11 cellular contexts compared by ENCODE assay signal in the genomic region with DNA sequence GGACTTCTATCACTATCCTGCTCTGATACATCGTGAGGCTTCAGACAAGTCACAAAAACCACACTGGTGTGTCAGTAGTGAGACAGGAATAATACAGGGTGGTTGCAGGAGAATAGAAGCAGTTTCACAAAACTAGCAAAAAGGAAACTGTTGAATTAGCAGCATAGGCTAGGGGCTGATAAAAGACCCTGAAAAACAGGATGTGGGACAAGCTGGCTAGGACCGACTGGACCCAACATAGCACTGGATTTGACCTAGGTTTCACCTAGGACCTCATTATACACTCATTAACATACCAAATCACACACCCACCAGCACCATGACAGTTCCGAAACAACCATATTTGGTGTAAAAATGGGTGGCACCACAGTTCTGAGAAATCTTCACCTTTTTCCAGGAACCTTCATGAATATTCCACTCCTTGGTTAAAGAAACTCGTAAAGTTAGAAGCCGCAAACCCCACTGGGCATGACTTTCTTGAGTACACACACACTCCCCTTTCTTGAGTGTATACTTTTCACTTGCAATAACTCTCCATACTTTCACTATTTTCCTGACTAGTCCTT.
A peak's percentile ranks its signal among the peaks of the same experiment; 100 is the strongest.
DNase-seq lines count a peak whose midpoint lies in the region; ATAC-seq lines count a peak whose summit lies in the region.
"Had no signal": no experiment of that assay in that cellular context is flagged by ENCODE, and none has a peak within 500 bp of the region (broad histone marks: within the 10 kb centered on the region; RNA-seq: fewer than 3 reads in every experiment).

No MANE protein-coding gene starts in this region.

- POLR2A ChIA-PET in activated CD4-positive, alpha-beta T cell treated with anti-CD3 and anti-CD28 coated beads, Interleukin-2, amount 10 ng/mL, durations not matched to agents 7 days and 5 days (lab: Charles Lee) = no interaction called here

- peaks cover 6% of the 10 kb centered on the region for H3K9me3 Mint-ChIP-seq in activated CD4-positive, alpha-beta T cell treated with anti-CD3 and anti-CD28 coated beads, Interleukin-2, amount 10 ng/mL, durations not matched to agents 7 days and 5 days
- H3K9me3 Mint-ChIP-seq: naive B cell had no signal

- CTCF ChIA-PET in activated CD4-positive, alpha-beta T cell treated with anti-CD3 and anti-CD28 coated beads, Interleukin-2, amount 10 ng/mL, durations not matched to agents 7 days and 5 days (lab: Charles Lee) = no interaction called here

- H3K27me3 Mint-ChIP-seq in activated CD4-positive, alpha-beta T cell treated with anti-CD3 and anti-CD28 coated beads, Interleukin-2, amount 10 ng/mL, durations not matched to agents 7 days and 5 days = no peaks in the 10 kb centered on the region

- ATAC-seq in GM18909 (IDR thresholded peaks at IDR 0.05; ENCODE audit: poor library complexity, unreplicated experiment) = peak; percentile 75
- ATAC-seq in HG02981 (IDR thresholded peaks at IDR 0.05; ENCODE audit: unreplicated experiment) = peak; percentile 66

- no peak overlapping the region for H3K4me3 Mint-ChIP-seq in activated CD4-positive, alpha-beta T cell treated with anti-CD3 and anti-CD28 coated beads, Interleukin-2, amount 10 ng/mL, durations not matched to agents 7 days and 5 days
- H3K4me3 Mint-ChIP-seq: naive B cell had no signal

- H3K4me1 Mint-ChIP-seq in activated CD4-positive, alpha-beta T cell treated with anti-CD3 and anti-CD28 coated beads, Interleukin-2, amount 10 ng/mL, durations not matched to agents 7 days and 5 days = peaks cover 36% of the 10 kb centered on the region

- peak overlapping the region; percentile 78 for H3K27ac Mint-ChIP-seq in activated CD4-positive, alpha-beta T cell treated with anti-CD3 and anti-CD28 coated beads, Interleukin-2, amount 10 ng/mL, durations not matched to agents 7 days and 5 days
- H3K27ac Mint-ChIP-seq: naive B cell had no signal

- H3K36me3 Mint-ChIP-seq in activated CD4-positive, alpha-beta T cell treated with anti-CD3 and anti-CD28 coated beads, Interleukin-2, amount 10 ng/mL, durations not matched to agents 7 days and 5 days (ENCODE audit: low read depth) = peaks cover 1% of the 10 kb centered on the region
- H3K36me3 Mint-ChIP-seq: naive B cell had no signal

- peak; percentile 58 for DNase-seq in activated CD4-positive, alpha-beta T cell treated with anti-CD3 and anti-CD28 coated beads, Interleukin-2, amount 10 ng/mL, durations not matched to agents 7 days and 5 days
- DNase-seq in stimulated activated CD4-positive, alpha-beta T cell treated with anti-CD3 and anti-CD28 coated beads, Interleukin-1b, Interleukin-23, amount 100 ng/mL, for 48 hours = peak; percentile 55
- DNase-seq in NCI-H2171 treated with DMSO at 0.1 percent for 48 hours (lab: John Stamatoyannopoulos, UW) (no peak), mucosa of gallbladder (ENCODE audit: low spot score) (no peak), DMS153 treated with DMSO at 0.1 percent for 48 hours (lab: John Stamatoyannopoulos, UW; ENCODE audit: unreplicated experiment) (no peak), cerebellum (ENCODE audit: low spot score) (no peak)
- DNase-seq: EL, naive B cell, NCI-H524 treated with DMSO at 0.1 percent for 48 hours had no signal

Comparison
In these comparisons a context has a peak if more than half of its experiments do, and no peak if none do; other contexts are left out.
1. DNase-seq: peak in activated CD4-positive, alpha-beta T cell treated with anti-CD3 and anti-CD28 coated beads, Interleukin-2, amount 10 ng/mL, durations not matched to agents 7 days and 5 days (single experiment) and stimulated activated CD4-positive, alpha-beta T cell treated with anti-CD3 and anti-CD28 coated beads, Interleukin-1b, Interleukin-23, amount 100 ng/mL, for 48 hours (single experiment); none in NCI-H2171 treated with DMSO at 0.1 percent for 48 hours (single experiment), mucosa of gallbladder (single experiment), DMS153 treated with DMSO at 0.1 percent for 48 hours (single experiment) and cerebellum (single experiment).